In the genomic region with DNA sequence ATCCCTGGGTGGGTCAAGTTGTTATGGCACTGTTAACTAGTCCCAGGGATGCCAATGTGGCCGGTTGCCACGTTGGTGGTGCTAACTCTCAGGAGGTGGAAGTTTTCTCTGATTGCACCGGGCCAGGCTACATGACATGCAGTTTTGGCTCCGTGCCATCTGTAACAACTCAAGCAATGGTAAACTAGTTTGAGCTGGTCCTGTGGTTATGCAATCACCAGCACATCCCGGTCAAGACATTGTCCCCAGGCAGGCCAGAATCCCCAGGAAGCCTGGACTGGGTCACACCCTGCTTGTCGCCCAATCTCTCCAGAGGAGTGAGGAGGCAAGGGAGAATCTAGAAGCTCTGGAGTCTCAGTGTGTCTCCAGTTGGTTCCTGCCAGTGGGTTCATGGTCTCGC, we compare ENCODE assay signal across 1 cellular context.
TF ChIP-seq lines count a peak whose summit lies in the region.

No MANE protein-coding gene starts in this region.

TF ChIP-seq in HCT116, 20 proteins besides CTCF, POLR2A, EP300 and RAD21 (continued from another document):
- TF ChIP-seq REST (IDR thresholded peaks at IDR 0.05; ENCODE audit: low read depth) (no peak), EZH2phosphoT487 (IDR thresholded peaks at IDR 0.05; ENCODE audit: borderline replicate concordance) (no peak), ZFX (IDR thresholded peaks at IDR 0.05) (no peak)
